8 cellular contexts compared by ENCODE assay signal in the genomic region with DNA sequence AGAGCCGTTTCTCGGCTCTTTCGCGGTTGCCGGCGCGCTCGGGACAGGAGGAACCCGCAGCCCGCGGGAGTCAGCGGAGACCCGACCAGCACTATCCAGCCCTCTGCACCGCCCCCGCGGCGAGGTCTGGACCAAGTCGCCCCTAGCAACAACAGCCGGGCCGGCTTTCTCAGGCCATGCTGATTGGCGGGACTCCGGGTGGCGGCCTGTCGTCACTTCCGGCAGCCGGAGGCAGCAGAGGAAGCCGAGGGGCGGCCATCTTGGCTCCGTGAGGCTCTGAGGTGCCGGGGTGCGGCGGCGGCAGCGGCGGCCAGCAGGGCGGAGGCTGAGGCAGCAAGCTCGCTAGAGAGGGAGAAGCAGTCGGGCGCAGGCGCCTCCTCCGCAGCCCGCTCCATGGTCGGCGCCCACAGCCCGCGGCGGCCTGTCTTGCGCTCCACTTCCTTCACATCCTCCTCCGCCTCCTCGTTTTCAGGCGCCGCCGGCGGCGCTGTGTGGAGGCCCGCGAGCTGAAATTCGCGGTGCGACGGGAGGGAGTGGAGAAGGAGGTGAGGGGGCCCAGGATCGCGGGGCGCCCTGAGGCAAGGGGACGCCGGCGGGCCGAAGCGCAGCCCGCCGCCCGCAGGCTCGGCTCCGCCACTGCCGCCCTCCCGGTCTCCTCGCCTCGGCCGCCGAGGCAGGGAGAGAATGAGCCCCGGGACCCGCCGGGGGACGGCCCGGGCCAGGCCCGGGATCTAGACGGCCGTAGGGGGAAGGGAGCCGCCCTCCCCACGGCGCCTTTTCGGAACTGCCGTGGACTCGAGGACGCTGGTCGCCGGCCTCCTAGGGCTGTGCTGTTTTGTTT. TPM values are rescaled to one million over a fixed set of nuclear protein-coding genes. Genes with fewer than 3 reads are reported as not detected.
DNase-seq lines count a peak whose midpoint lies in the region; ATAC-seq and TF ChIP-seq lines count a peak whose summit lies in the region.

A gene (plus strand): TSS at position 263 of the 841 bp plus-strand sequence. CDS start 615 bp downstream, outside the sequence.

- H3T11ph ChIP-seq in H9 (ENCODE audit: low read length): no peak within 1 kb of the TSS

- H3K56ac ChIP-seq in H9 (ENCODE audit: insufficient read length, low read depth, low read length): no peak within 1 kb of the TSS

- no peak within 1 kb of the TSS for H2BK5ac ChIP-seq in H9 (ENCODE audit: insufficient read length, low read length)

- H2BK20ac ChIP-seq in H9 (ENCODE audit: low read depth, low read length, poor library complexity, severe bottlenecking): no peak within 1 kb of the TSS

- peak within 1 kb of the TSS; percentile 7 for H3K23ac ChIP-seq in H9 (ENCODE audit: insufficient read length, low read depth, low read length)

- no peaks in the 10 kb centered on the region for H4K20me1 ChIP-seq in H9 (ENCODE audit: control insufficient read depth, insufficient read depth, insufficient read length)

- H3K4me3 Mint-ChIP-seq in H9: peak within 1 kb of the TSS; percentile 95 to 99
- H3K4me3 Mint-ChIP-seq in natural killer cell treated with Interleukin-12 subunit alpha and Interleukin-12 subunit beta and Interleukin-15 and Interleukin-18, amount 100 ng/mL, for 72 hours: peak within 1 kb of the TSS; percentile 96

- peak; percentile 98 for ATAC-seq in natural killer cell treated with Interleukin-12 subunit alpha and Interleukin-12 subunit beta and Interleukin-15 and Interleukin-18, amount 100 ng/mL, for 72 hours
- ATAC-seq in stimulated activated naive CD8-positive, alpha-beta T cell treated with anti-CD3 and anti-CD28 coated beads, Interleukin-15, Interleukin-2, amounts not matched to agents 100 U/mL and 50 U/mL, for 24 hours: peak; percentile 96

- no peak within 1 kb of the TSS for H2BK120ac ChIP-seq in H9 (ENCODE audit: low read depth, low read length, poor library complexity, severe bottlenecking)

- no peak within 1 kb of the TSS for H2AFZ ChIP-seq in H9 (ENCODE audit: low read length)

- TF ChIP-seq CTCF in H9 (conservative IDR thresholded peaks at IDR 0.05) (peak; percentile 26; the same call in 1 of the 3 replicates), fibroblast of pulmonary artery (IDR thresholded peaks at IDR 0.05; ENCODE audit: low read length, missing control alignments) (no peak)

- peaks cover 25% of the 10 kb centered on the region for H3K79me2 ChIP-seq in H9 (ENCODE audit: insufficient read depth, low read length)

- H4K8ac ChIP-seq in H9 (replicated peaks; ENCODE audit: insufficient read length, low read depth, low read length): no peak within 1 kb of the TSS

- H3K14ac ChIP-seq in H9 (ENCODE audit: insufficient read depth, low read length): peak within 1 kb of the TSS; percentile 79

- in situ Hi-C loops in G401 (cut with HindIII; ENCODE audit: low sequenced_read_pairs): no loop called here

- no peaks in the 10 kb centered on the region for H3K9me3 ChIP-seq in H9 (ENCODE audit: control insufficient read depth, low read depth, low read length)

- peaks cover 14% of the 10 kb centered on the region for H3K23me2 ChIP-seq in H9 (ENCODE audit: insufficient read length, low read depth, low read length, poor library complexity, severe bottlenecking)

- H4K5ac ChIP-seq in H9 (ENCODE audit: insufficient read length, low read depth, low read length): no peak within 1 kb of the TSS

- no peak within 1 kb of the TSS for H3K27ac ChIP-seq in H9 (ENCODE audit: insufficient read length, low read depth, low read length)

- no peak within 1 kb of the TSS for H3K4ac ChIP-seq in H9 (ENCODE audit: low read depth, low read length)

- H3K27me3 Mint-ChIP-seq in H9 (ENCODE audit: low read depth): peaks cover 30% of the 10 kb centered on the region
- no peaks in the 10 kb centered on the region for H3K27me3 Mint-ChIP-seq in natural killer cell treated with Interleukin-12 subunit alpha and Interleukin-12 subunit beta and Interleukin-15 and Interleukin-18, amount 100 ng/mL, for 72 hours

- no peak within 1 kb of the TSS for H2BK15ac ChIP-seq in H9 (ENCODE audit: low read depth, low read length)

- WGBS in H9 (ENCODE audit: extremely low coverage, insufficient read length, low lambda C conversion rate): no CpG with 5 or more reads among the region's 97 CpGs

- peak within 1 kb of the TSS; percentile 85 for H3K9ac ChIP-seq in H9 (ENCODE audit: extremely low read depth, insufficient read length, low read length)

- H3K4me1 ChIP-seq in H9 (ENCODE audit: insufficient read depth, low read length): no peaks in the 10 kb centered on the region

- DNase-seq in G401 (ENCODE audit: low spot score): peak; percentile 96
- DNase-seq in H9: peak; percentile 98
- DNase-seq in M059J (ENCODE audit: low read depth): peak; percentile 93
- peak; percentile 92 to 96 for DNase-seq in SHP77 (lab: John Stamatoyannopoulos, UW)
- peak; percentile 95 for DNase-seq in activated effector memory CD4-positive, alpha-beta T cell treated with Interleukin-2 at 50 U/mL for 16 hours
- peak; percentile 97 for DNase-seq in fibroblast of pulmonary artery (ENCODE audit: low read depth)
- DNase-seq in natural killer cell treated with Interleukin-12 subunit alpha and Interleukin-12 subunit beta and Interleukin-15 and Interleukin-18, amount 100 ng/mL, for 72 hours (ENCODE audit: low spot score): peak; percentile 98
- peak; percentile 98 for DNase-seq in stimulated activated naive CD8-positive, alpha-beta T cell treated with anti-CD3 and anti-CD28 coated beads, Interleukin-15, Interleukin-2, amounts not matched to agents 100 U/mL and 50 U/mL, for 24 hours

- H3K27me3 ChIP-seq in H9 (ENCODE audit: insufficient read depth, low read length): no peaks in the 10 kb centered on the region; the same call in 1 of the 2 replicates

- H3K27ac Mint-ChIP-seq in H9: peak within 1 kb of the TSS; percentile 95 to 98 (median 97)
- peak within 1 kb of the TSS; percentile 85 to 95 for H3K27ac Mint-ChIP-seq in natural killer cell treated with Interleukin-12 subunit alpha and Interleukin-12 subunit beta and Interleukin-15 and Interleukin-18, amount 100 ng/mL, for 72 hours

- no peak within 1 kb of the TSS for H2BK12ac ChIP-seq in H9 (ENCODE audit: insufficient read length, low read depth, low read length)

- peaks cover 22 to 26% of the 10 kb centered on the region in 2 experiments for H3K4me1 Mint-ChIP-seq in H9
- H3K4me1 Mint-ChIP-seq in natural killer cell treated with Interleukin-12 subunit alpha and Interleukin-12 subunit beta and Interleukin-15 and Interleukin-18, amount 100 ng/mL, for 72 hours (ENCODE audit: low read depth in 2 of 2): peaks cover 46 to 49% of the 10 kb centered on the region in 2 donors

- H3K18ac ChIP-seq in H9 (ENCODE audit: insufficient read length, low read depth, low read length): peak within 1 kb of the TSS; percentile 98

- H3K4me2 ChIP-seq in H9 (ENCODE audit: insufficient read depth, insufficient read length, low read length): peak within 1 kb of the TSS; percentile 94

- peaks cover 0 to 5% (median 2%) of the 10 kb centered on the region in 3 experiments; a peak in 5 of 7 replicates for H3K36me3 Mint-ChIP-seq in H9 (ENCODE audit: insufficient read depth in 1 of 3, low read depth in 3 of 3)
- peaks cover 5% of the 10 kb centered on the region for H3K36me3 Mint-ChIP-seq in natural killer cell treated with Interleukin-12 subunit alpha and Interleukin-12 subunit beta and Interleukin-15 and Interleukin-18, amount 100 ng/mL, for 72 hours

- no peaks in the 10 kb centered on the region for H3K9me3 Mint-ChIP-seq in H9
- no peaks in the 10 kb centered on the region for H3K9me3 Mint-ChIP-seq in natural killer cell treated with Interleukin-12 subunit alpha and Interleukin-12 subunit beta and Interleukin-15 and Interleukin-18, amount 100 ng/mL, for 72 hours

- no peak within 1 kb of the TSS for H4K91ac ChIP-seq in H9 (ENCODE audit: insufficient read length, low read depth, low read length)

- H3K4me3 ChIP-seq in fibroblast of pulmonary artery (replicated peaks; ENCODE audit: low read depth, low read length): peak within 1 kb of the TSS; percentile 98

- H2AK5ac ChIP-seq in H9 (ENCODE audit: insufficient read length, low read length): no peak within 1 kb of the TSS

- H3K79me1 ChIP-seq in H9 (ENCODE audit: insufficient read depth, low read depth, low read length, poor library complexity, severe bottlenecking): peaks cover 4% of the 10 kb centered on the region

RNA-seq across cellular contexts. Expression of the gene that starts here (rescaled TPM):
- 47.9 and 84.8 TPM in 2 replicates for total RNA-seq in G401 (2014; rRNA removed; shearing (Covaris generic))
- total RNA-seq in H9 (2021): 71.3 and 81.9 TPM in 2 replicates
- 27.2 and 40.0 TPM in 2 replicates for total RNA-seq in M059J (2014; rRNA removed; shearing (Covaris generic))
- 100 to 1,000 TPM; 101 to 165 TPM for total RNA-seq in natural killer cell treated with Interleukin-12 subunit alpha and Interleukin-12 subunit beta and Interleukin-15 and Interleukin-18, amount 100 ng/mL, for 72 hours
